In the genomic region with DNA sequence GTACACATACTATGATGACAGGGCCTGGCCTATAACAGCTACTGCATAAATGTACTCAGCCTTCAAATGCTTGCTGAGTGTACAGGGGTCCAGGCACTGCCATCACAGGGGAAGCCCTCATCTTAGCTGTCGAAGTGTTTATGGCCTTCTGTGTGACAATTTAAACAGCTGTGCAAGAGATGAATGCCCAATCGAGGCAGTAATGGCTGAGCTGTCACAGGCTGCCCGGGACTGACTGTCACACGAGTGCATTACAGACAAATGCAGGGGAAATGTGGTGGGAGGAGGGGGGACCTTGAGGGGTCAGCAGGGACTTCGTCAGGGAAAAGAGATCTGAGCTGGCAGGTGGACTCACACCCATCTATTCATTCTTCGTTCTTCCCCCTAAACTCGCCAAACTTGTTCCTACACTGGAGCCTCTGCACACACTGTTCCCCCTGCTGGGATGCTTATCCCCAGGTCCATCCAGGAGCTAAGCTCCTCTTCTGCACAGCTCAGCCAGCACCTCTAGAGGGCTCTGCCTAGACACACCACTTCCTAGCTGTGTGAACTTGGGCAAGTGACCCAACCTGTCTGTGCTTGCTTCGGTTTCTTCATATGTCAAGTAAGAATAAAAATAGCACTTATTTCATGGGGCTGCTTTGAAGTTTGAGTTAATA, we compare ENCODE assay signal across 9 cellular contexts.
DNase-seq lines count a peak whose midpoint lies in the region; ATAC-seq and TF ChIP-seq lines count a peak whose summit lies in the region.
"Had no signal": no experiment of that assay in that cellular context is flagged by ENCODE, and none has a peak within 500 bp of the region (broad histone marks: within the 10 kb centered on the region; RNA-seq: fewer than 3 reads in every experiment).

No MANE protein-coding gene starts in this region.

- ATAC-seq in HG02759 (IDR thresholded peaks at IDR 0.05; ENCODE audit: unreplicated experiment): no peak

- no peak overlapping the region for H3K4me3 Mint-ChIP-seq in progenitor cell of endocrine pancreas (ENCODE audit: low read depth)
- H3K4me3 Mint-ChIP-seq: T-cell had no signal

- H3K27ac Mint-ChIP-seq in progenitor cell of endocrine pancreas: no peak overlapping the region
- H3K27ac Mint-ChIP-seq: T-cell had no signal

- in situ Hi-C loops in astrocyte of the spinal cord (cut with HindIII; ENCODE audit: low sequenced_read_pairs): no loop called here

- H3K9me3 Mint-ChIP-seq in progenitor cell of endocrine pancreas (ENCODE audit: low read depth): no peaks in the 10 kb centered on the region
- H3K9me3 Mint-ChIP-seq: T-cell had no signal

- no peaks in the 10 kb centered on the region for H3K36me3 Mint-ChIP-seq in progenitor cell of endocrine pancreas (ENCODE audit: insufficient read depth)
- H3K36me3 Mint-ChIP-seq: T-cell had no signal

- DNase-seq in SIG-M5 treated with dmso at 0.1 percent for 504 hours (lab: John Stamatoyannopoulos, UW; ENCODE audit: unreplicated experiment) (peak; percentile 66), SIG-M5 (lab: John Stamatoyannopoulos, UW) (no peak), LNCaP clone FGC (ENCODE audit: low read depth) (peak; percentile 41), astrocyte of the spinal cord (ENCODE audit: low read depth, low spot score) (no peak), progenitor cell of endocrine pancreas (ENCODE audit: low spot score, unreplicated experiment) (no peak), KG1 (lab: John Stamatoyannopoulos, UW) (no peak)
- no peak for DNase-seq in activated CD4-positive, CD25-positive, alpha-beta regulatory T cell (lab: John Stamatoyannopoulos, UW)
- DNase-seq: T-cell had no signal

- H3K4me3 ChIP-seq in LNCaP clone FGC (ENCODE audit: low read depth, low read length) (no peak overlapping the region), astrocyte of the spinal cord (ENCODE audit: low read depth, low read length) (no peak overlapping the region)

- TF ChIP-seq CTCF in LNCaP clone FGC (IDR thresholded peaks at IDR 0.05; ENCODE audit: control insufficient read depth, extremely low read depth, insufficient read depth) (peak; percentile 72), astrocyte of the spinal cord (IDR thresholded peaks at IDR 0.05; ENCODE audit: low read depth, low read length) (peak; percentile 53), progenitor cell of endocrine pancreas (IDR thresholded peaks at IDR 0.05; ENCODE audit: unreplicated experiment) (peak; percentile 39)

- H3K4me1 Mint-ChIP-seq in progenitor cell of endocrine pancreas (ENCODE audit: low read depth): no peaks in the 10 kb centered on the region

- H3K27me3 Mint-ChIP-seq in progenitor cell of endocrine pancreas: peaks cover 12% of the 10 kb centered on the region

Comparison
In these comparisons a context has a peak if more than half of its experiments do, and no peak if none do; other contexts are left out.
1. DNase-seq: peak in SIG-M5 treated with dmso at 0.1 percent for 504 hours (single experiment) and LNCaP clone FGC (single experiment); none in SIG-M5 (single experiment), astrocyte of the spinal cord (single experiment), progenitor cell of endocrine pancreas (single experiment), KG1 (single experiment) and activated CD4-positive, CD25-positive, alpha-beta regulatory T cell (0 of 4).
2. Peak in every context shown above with its lines, with median percentiles within 50 percentile points of each other: CTCF ChIP-seq.